ENCODE assay signal across 28 cellular contexts in the genomic region with DNA sequence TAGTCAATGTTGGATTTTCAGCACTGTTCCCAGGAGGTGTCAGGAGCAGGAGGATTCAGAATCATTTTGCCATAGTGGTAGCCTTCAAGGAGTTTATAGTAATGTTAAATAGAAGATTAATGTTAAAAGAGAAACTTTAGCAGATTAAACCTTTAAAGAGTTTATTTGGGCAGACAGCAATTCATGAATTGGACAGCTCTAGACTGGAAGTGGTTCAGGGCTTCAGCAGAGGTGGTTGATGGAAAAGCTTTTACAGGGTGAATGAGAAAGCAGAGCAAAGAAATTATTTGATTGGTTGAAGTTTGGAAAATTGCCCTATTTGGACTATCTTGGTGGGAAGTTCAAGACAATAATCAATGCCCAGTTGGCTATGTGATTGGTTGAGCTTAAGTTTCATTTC.
"Had no signal": no experiment of that assay in that cellular context is flagged by ENCODE, and none has a peak within 500 bp of the region (broad histone marks: within the 10 kb centered on the region; RNA-seq: fewer than 3 reads in every experiment).

No MANE protein-coding gene starts in this region.

- H3K4me3 Mint-ChIP-seq: dendritic cell treated with granulocyte-macrophage colony-stimulating factor and Interleukin-4, amounts not matched to agents 40 ng/mL and 50 ng/mL, for 4 days; endodermal cell; memory B cell; naive thymus-derived CD4-positive, alpha-beta T cell; nephron; neural progenitor cell; stimulated activated naive CD8-positive, alpha-beta T cell treated with anti-CD3 and anti-CD28 coated beads, Interleukin-15, amount 100 ng/mL, for 72 hours had no signal

- H3K27me3 Mint-ChIP-seq: dendritic cell treated with granulocyte-macrophage colony-stimulating factor and Interleukin-4, amounts not matched to agents 40 ng/mL and 50 ng/mL, for 4 days; memory B cell; naive thymus-derived CD4-positive, alpha-beta T cell; stimulated activated naive CD8-positive, alpha-beta T cell treated with anti-CD3 and anti-CD28 coated beads, Interleukin-15, amount 100 ng/mL, for 72 hours had no signal

- H3K9me3 ChIP-seq: colonic mucosa, gastrocnemius medialis, psoas muscle, spleen, suprapubic skin had no signal

- H3K36me3 Mint-ChIP-seq: memory B cell, neural progenitor cell had no signal

- H3K9me3 Mint-ChIP-seq: dendritic cell treated with granulocyte-macrophage colony-stimulating factor and Interleukin-4, amounts not matched to agents 40 ng/mL and 50 ng/mL, for 4 days; endodermal cell; memory B cell; neural progenitor cell; stimulated activated naive CD8-positive, alpha-beta T cell treated with anti-CD3 and anti-CD28 coated beads, Interleukin-15, amount 100 ng/mL, for 72 hours had no signal

- H3K4me2 ChIP-seq: neural progenitor cell had no signal

- H3K4me3 ChIP-seq: colonic mucosa, gastrocnemius medialis, lung, neural progenitor cell, psoas muscle, skin epidermis, spleen, suprapubic skin had no signal

- ATAC-seq: esophagus mucosa; gastrocnemius medialis; left ventricle myocardium superior; naive thymus-derived CD4-positive, alpha-beta T cell; psoas muscle; right cardiac atrium; stimulated activated naive CD8-positive, alpha-beta T cell treated with anti-CD3 and anti-CD28 coated beads, Interleukin-15, amount 100 ng/mL, for 72 hours had no signal

- H3K27ac ChIP-seq: colonic mucosa, epithelial cell of prostate, gastrocnemius medialis, neural progenitor cell, psoas muscle, suprapubic skin had no signal

- H3K27ac Mint-ChIP-seq: dendritic cell treated with granulocyte-macrophage colony-stimulating factor and Interleukin-4, amounts not matched to agents 40 ng/mL and 50 ng/mL, for 4 days; endodermal cell; memory B cell; naive thymus-derived CD4-positive, alpha-beta T cell; neural progenitor cell had no signal

- FAIRE-seq: keratinocyte had no signal

- DNase-seq: colonic mucosa; effector CD8-positive, alpha-beta T cell; endodermal cell; foreskin fibroblast; gastrocnemius medialis; head of caudate nucleus; left ventricle myocardium superior; midbrain; naive thymus-derived CD4-positive, alpha-beta T cell; posterior cingulate gyrus; psoas muscle; right cardiac atrium; spleen; stimulated activated CD4-positive, alpha-beta T cell treated with anti-CD3 and anti-CD28 coated beads, Interleukin-15, amount 100 ng/mL, for 24 hours; stimulated activated CD4-positive, alpha-beta T cell treated with anti-CD3 and anti-CD28 coated beads, Interleukin-2, amount 100 ng/mL, for 48 hours; stimulated activated naive CD4-positive, alpha-beta T cell; stimulated activated naive CD8-positive, alpha-beta T cell treated with anti-CD3 and anti-CD28 coated beads, Interleukin-15, amount 100 ng/mL, for 72 hours; trophoblast cell had no signal

- H2AFZ ChIP-seq: neural progenitor cell had no signal

- H3K9ac ChIP-seq: neural progenitor cell had no signal

- H3K27me3 ChIP-seq: colonic mucosa, gastrocnemius medialis, neural progenitor cell, spleen, suprapubic skin had no signal

- H3K36me3 ChIP-seq: colonic mucosa, gastrocnemius medialis, neural progenitor cell, spleen, suprapubic skin had no signal
